Comparison of ENCODE assay signal across 17 cellular contexts in the genomic region with DNA sequence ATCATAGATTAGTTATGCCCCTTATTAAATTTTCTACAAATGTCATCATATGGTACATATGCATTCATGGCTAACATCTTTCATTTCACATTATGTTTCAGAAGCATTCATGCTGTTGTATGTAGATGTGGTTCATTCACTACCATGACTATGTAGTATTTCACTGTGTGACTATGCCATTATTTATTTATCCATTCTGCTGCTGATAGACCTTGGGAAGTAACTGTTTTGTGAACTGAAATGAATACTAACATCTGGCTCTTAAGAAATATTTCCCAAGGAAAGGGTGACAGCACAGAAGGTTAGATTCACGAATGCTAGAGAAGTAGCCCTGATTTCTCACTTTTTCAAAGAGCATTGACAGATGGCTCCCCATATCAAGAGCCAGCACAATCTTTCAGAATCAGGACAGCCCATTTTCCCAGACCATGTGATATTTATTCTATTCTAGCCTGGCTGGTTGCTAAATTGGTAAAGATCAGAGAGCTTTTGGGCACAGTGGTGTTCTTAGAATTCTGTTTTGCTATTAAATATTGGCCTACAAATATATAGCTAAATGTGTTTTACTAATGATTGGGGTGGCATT.
"Had no signal": no experiment of that assay in that cellular context is flagged by ENCODE, and none has a peak within 500 bp of the region (broad histone marks: within the 10 kb centered on the region; RNA-seq: fewer than 3 reads in every experiment).

No MANE protein-coding gene starts in this region.

- H3K4me1 ChIP-seq: lower lobe of right lung, right lobe of liver, transverse colon, upper lobe of right lung, uterus had no signal

- H3K9me3 ChIP-seq: lower lobe of right lung, ovary, right lobe of liver, thoracic aorta, transverse colon, upper lobe of right lung, uterus had no signal

- H3K36me3 ChIP-seq: lower lobe of right lung, ovary, right lobe of liver, thoracic aorta, transverse colon, upper lobe of right lung, uterus had no signal

- DNase-seq: dorsolateral prefrontal cortex; effector CD4-positive, alpha-beta T cell; left ventricle myocardium superior; lower lobe of right lung; naive thymus-derived CD8-positive, alpha-beta T cell; nephron progenitor cell; nucleus accumbens; ovary; right lobe of liver; small intestine; stimulated activated CD4-positive, alpha-beta T cell treated with anti-CD3 and anti-CD28 coated beads, Interleukin-15, amount 100 ng/mL, for 24 hours; stimulated activated CD4-positive, alpha-beta T cell treated with anti-CD3 and anti-CD28 coated beads, Interleukin-2, amount 100 ng/mL, for 48 hours; stimulated activated naive B cell treated with anti-CD40 and anti-IgM and Interleukin-4, amounts not matched to agents 10 μg/mL and 1 μg/mL and 100 μg/mL, for 72 hours; transverse colon; upper lobe of right lung; uterus had no signal

- H3K4me3 ChIP-seq: dorsolateral prefrontal cortex, lower lobe of right lung, ovary, right lobe of liver, thoracic aorta, transverse colon, upper lobe of right lung, uterus had no signal

- H3K27ac ChIP-seq: dorsolateral prefrontal cortex, lower lobe of right lung, ovary, right lobe of liver, thoracic aorta, transverse colon, upper lobe of right lung, uterus had no signal

- H3K27me3 ChIP-seq: dorsolateral prefrontal cortex, ovary, right lobe of liver, transverse colon, upper lobe of right lung, uterus had no signal
